1 cellular context compared by ENCODE assay signal in genomic region chr12:21819236-21819635, GRCh38.
A peak's percentile ranks its signal among the peaks of the same experiment; 100 is the strongest.
TF ChIP-seq lines count a peak whose summit lies in the region.

No MANE protein-coding gene starts in this region.

TF ChIP-seq in HepG2, 621 proteins besides CTCF, POLR2A, EP300 and RAD21 (continued from another document and continues in another):
- TF ChIP-seq AHDC1 (CRISPR knock-in tag; IDR thresholded peaks at IDR 0.05; ENCODE audit: borderline replicate concordance) = peak; percentile 45; the same call in 1 of the 2 replicates
- TF ChIP-seq ISL2 (CRISPR knock-in tag; IDR thresholded peaks at IDR 0.05) = no peak
- peak; percentile 61 for TF ChIP-seq TEAD3 (CRISPR knock-in tag; optimal IDR thresholded peaks at IDR 0.05; ENCODE audit: borderline replicate concordance)
- no peak for TF ChIP-seq HMG20B (CRISPR knock-in tag; conservative IDR thresholded peaks at IDR 0.05)
- no peak for TF ChIP-seq THAP7 (CRISPR knock-in tag; IDR thresholded peaks at IDR 0.05)
- TF ChIP-seq ZNF512B (CRISPR knock-in tag; IDR thresholded peaks at IDR 0.05; ENCODE audit: borderline replicate concordance) = no peak
- no peak for TF ChIP-seq ZGPAT (CRISPR knock-in tag; IDR thresholded peaks at IDR 0.05)
- TF ChIP-seq SYNCRIP (IDR thresholded peaks at IDR 0.05; ENCODE audit: insufficient read depth, low read depth, low read length) = no peak
- TF ChIP-seq ZNF3 (CRISPR knock-in tag; IDR thresholded peaks at IDR 0.05) = no peak
- TF ChIP-seq ATF2 (CRISPR knock-in tag; IDR thresholded peaks at IDR 0.05) = 0 out of 2 replicates have a peak, but pooled peaks have one; percentile 58
- TF ChIP-seq ZNF703 (CRISPR knock-in tag; IDR thresholded peaks at IDR 0.05; ENCODE audit: borderline replicate concordance) = no peak
- TF ChIP-seq MLX (CRISPR knock-in tag; IDR thresholded peaks at IDR 0.05) = no peak
- TF ChIP-seq GTF3A (CRISPR knock-in tag; conservative IDR thresholded peaks at IDR 0.05) = no peak
- TF ChIP-seq ZNF577 (CRISPR knock-in tag; IDR thresholded peaks at IDR 0.05; ENCODE audit: borderline replicate concordance, low read depth) = no peak
- TF ChIP-seq CENPBD1 (CRISPR knock-in tag; IDR thresholded peaks at IDR 0.05; ENCODE audit: borderline replicate concordance, low read depth) = no peak
- no peak for TF ChIP-seq PREB (CRISPR knock-in tag; IDR thresholded peaks at IDR 0.05)
- peak; percentile 51; the same call in 1 of the 2 replicates for TF ChIP-seq JUN (CRISPR knock-in tag; IDR thresholded peaks at IDR 0.05)
- TF ChIP-seq ZNF501 (CRISPR knock-in tag; IDR thresholded peaks at IDR 0.05) = no peak
- TF ChIP-seq FOSL2 (CRISPR knock-in tag; IDR thresholded peaks at IDR 0.05) = no peak
- TF ChIP-seq GPN1 (CRISPR knock-in tag; IDR thresholded peaks at IDR 0.05; ENCODE audit: borderline replicate concordance) = no peak
- no peak for TF ChIP-seq YEATS2 (CRISPR knock-in tag; IDR thresholded peaks at IDR 0.05; ENCODE audit: borderline replicate concordance)
- no peak for TF ChIP-seq ZNF18 (CRISPR knock-in tag; IDR thresholded peaks at IDR 0.05; ENCODE audit: insufficient replicate concordance)
- TF ChIP-seq PITX1 (CRISPR knock-in tag; IDR thresholded peaks at IDR 0.05) = no peak
- 0 out of 2 replicates have a peak, but pooled peaks have one; percentile 16 for TF ChIP-seq TCF7 (IDR thresholded peaks at IDR 0.05; ENCODE audit: low read depth)
- TF ChIP-seq TEF (CRISPR knock-in tag; IDR thresholded peaks at IDR 0.05) = no peak
- TF ChIP-seq ZNF180 (CRISPR knock-in tag; IDR thresholded peaks at IDR 0.05; ENCODE audit: borderline replicate concordance, low read depth) = no peak
- no peak for TF ChIP-seq ATF1 (CRISPR knock-in tag; IDR thresholded peaks at IDR 0.05)
- TF ChIP-seq TRAFD1 (CRISPR knock-in tag; IDR thresholded peaks at IDR 0.05; ENCODE audit: borderline replicate concordance) = no peak
- TF ChIP-seq PHF20 (CRISPR knock-in tag; IDR thresholded peaks at IDR 0.05) = no peak
- no peak for TF ChIP-seq TBX3 (IDR thresholded peaks at IDR 0.05; ENCODE audit: borderline replicate concordance)
- TF ChIP-seq PAXIP1 (CRISPR knock-in tag; conservative IDR thresholded peaks at IDR 0.05) = peak; percentile 50
- TF ChIP-seq POLR2AphosphoS2 (IDR thresholded peaks at IDR 0.05; ENCODE audit: low read depth, low read length) = no peak
- TF ChIP-seq NAIF1 (CRISPR knock-in tag; IDR thresholded peaks at IDR 0.05; ENCODE audit: borderline replicate concordance) = no peak
